In genomic region chr6:15662246-15663056, GRCh38 we compare ENCODE assay signal across 8 cellular contexts. TPM values are rescaled to one million over a fixed set of nuclear protein-coding genes. Genes with fewer than 3 reads are reported as not detected.
DNase-seq lines count a peak whose midpoint lies in the region; ATAC-seq and TF ChIP-seq lines count a peak whose summit lies in the region.

DTNBP1 (minus strand) TSS chr6:15663028; CDS start chr6:15662869, 159 bp downstream.

- ATAC-seq in GM19328 (IDR thresholded peaks at IDR 0.05; ENCODE audit: unreplicated experiment), result peak; percentile 55
- peak; percentile 56 for ATAC-seq in HG03457 (IDR thresholded peaks at IDR 0.05; ENCODE audit: unreplicated experiment)

- H3K9me3 ChIP-seq in CD4-positive, alpha-beta memory T cell (ENCODE audit: control insufficient read depth in 1 of 2, low read length in 2 of 2), result no peaks in the 10 kb centered on the region
- no peaks in the 10 kb centered on the region for H3K9me3 ChIP-seq in OCI-LY3 (ENCODE audit: insufficient read depth, low read length)
- H3K9me3 ChIP-seq in esophagus (ENCODE audit: control insufficient read depth in 2 of 2, insufficient read depth in 1 of 2, low read depth in 1 of 2, low read length in 1 of 2), result no peaks in the 10 kb centered on the region

- peak within 1 kb of the TSS; percentile 60 for H3K27ac ChIP-seq in CD4-positive, alpha-beta memory T cell (ENCODE audit: low read depth, low read length)
- H3K27ac ChIP-seq in OCI-LY3 (ENCODE audit: low read length) (peak within 1 kb of the TSS; percentile 54), esophagus (ENCODE audit: low read depth in 2 of 2, low read length in 1 of 2) (peak within 1 kb of the TSS; percentile 62 to 82)

- intact Hi-C loops in CD4-positive, alpha-beta memory T cell (cut with micrococcal nuclease), result loop anchor here (1.0 to 5.0 kb wide), 3 partner anchors 29 to 1100 kb away; partner anchors contain the start of genes ATXN1 and MYLIP

- H3K4me3 ChIP-seq in CD4-positive, alpha-beta memory T cell (ENCODE audit: low read length in 2 of 2), result peak within 1 kb of the TSS; percentile 62 to 76
- H3K4me3 ChIP-seq in OCI-LY3 (ENCODE audit: low read length) (peak within 1 kb of the TSS; percentile 93), esophagus (ENCODE audit: low read depth in 1 of 2, low read length in 2 of 2) (peak within 1 kb of the TSS; percentile 77 to 94)

- peak within 1 kb of the TSS; percentile 98 for H3K4me2 ChIP-seq in OCI-LY3 (ENCODE audit: low read length)

- peaks cover 24 to 47% (median 37%) of the 10 kb centered on the region in 4 donors for H3K4me1 Mint-ChIP-seq in CD4-positive, alpha-beta memory T cell

- WGBS in esophagus, 2 donors, result 0 to 1% methylated on average over 78 to 99 of the region's 99 CpGs

- no peaks in the 10 kb centered on the region for H3K9me3 Mint-ChIP-seq in CD4-positive, alpha-beta memory T cell

- peaks cover 0 to 4% of the 10 kb centered on the region in 2 donors for H3K27me3 Mint-ChIP-seq in CD4-positive, alpha-beta memory T cell

- peak; percentile 79 to 87 (median 81) for DNase-seq in CD4-positive, alpha-beta memory T cell
- DNase-seq in activated T-cell treated with anti-CD3 and anti-CD28 coated beads for 4 hours (peak; percentile 81), myocyte (ENCODE audit: low read depth) (peak; percentile 76)
- DNase-seq in stimulated activated CD8-positive, alpha-beta memory T cell treated with anti-CD3 and anti-CD28 coated beads, Interleukin-7, amount 100 ng/mL, for 4 hours (ENCODE audit: low read depth in 2 of 2), result peak; percentile 65 to 81

- CTCF ChIA-PET in CD4-positive, alpha-beta memory T cell (lab: Charles Lee; ENCODE audit: partially characterized antibody), result interaction anchor here (0.9 kb wide), 1 partner anchor 37 kb away, joined by 3 read pairs; no protein-coding TSS in a partner anchor

- H3K27ac Mint-ChIP-seq in CD4-positive, alpha-beta memory T cell, result peak within 1 kb of the TSS; percentile 77 to 88 (median 86)

- H3K36me3 ChIP-seq in CD4-positive, alpha-beta memory T cell (ENCODE audit: insufficient read depth, low read length), result no peaks in the 10 kb centered on the region
- H3K36me3 ChIP-seq in OCI-LY3 (replicated peaks; ENCODE audit: low read depth, low read length) (peaks cover 5% of the 10 kb centered on the region), esophagus (ENCODE audit: control insufficient read depth in 2 of 2, insufficient read depth in 2 of 2, low read length in 1 of 2) (no peaks in the 10 kb centered on the region)

- H3K4me3 Mint-ChIP-seq in CD4-positive, alpha-beta memory T cell, result peak within 1 kb of the TSS; percentile 73 to 91 (median 86)

- H3K36me3 Mint-ChIP-seq in CD4-positive, alpha-beta memory T cell, result peaks cover 7 to 10% of the 10 kb centered on the region in 2 donors

- peaks cover 8% of the 10 kb centered on the region; the same call in 1 of the 2 replicates for H4K20me1 ChIP-seq in OCI-LY3 (ENCODE audit: insufficient read depth, low read length)

- POLR2A ChIA-PET in CD4-positive, alpha-beta memory T cell (lab: Charles Lee; ENCODE audit: partially characterized antibody), result interaction anchor here (0.8 to 2.4 kb wide), 7 partner anchors 9 to 521 kb away, joined by 3 to 9 read pairs (median 4); partner anchors contain the start of gene MYLIP

- no peak for TF ChIP-seq CTCF in OCI-LY3 (IDR thresholded peaks at IDR 0.05; ENCODE audit: low read depth, low read length)

- H3K9ac ChIP-seq in OCI-LY3 (ENCODE audit: low read length), result peak within 1 kb of the TSS; percentile 85

- no peaks in the 10 kb centered on the region for H3K27me3 ChIP-seq in CD4-positive, alpha-beta memory T cell (ENCODE audit: insufficient read depth, low read length)
- H3K27me3 ChIP-seq in OCI-LY3 (ENCODE audit: low read depth, low read length) (no peaks in the 10 kb centered on the region), esophagus (ENCODE audit: control insufficient read depth in 1 of 2, insufficient read depth in 2 of 2, low read length in 2 of 2) (no peaks in the 10 kb centered on the region)

- H3K79me2 ChIP-seq in OCI-LY3 (ENCODE audit: low read length), result peaks cover 15% of the 10 kb centered on the region

- peak within 1 kb of the TSS; percentile 49 for H2AFZ ChIP-seq in OCI-LY3 (ENCODE audit: low read depth, low read length)

- peaks cover 21% of the 10 kb centered on the region for H3K4me1 ChIP-seq in CD4-positive, alpha-beta memory T cell (ENCODE audit: insufficient read depth, low read length)
- H3K4me1 ChIP-seq in OCI-LY3 (ENCODE audit: low read length) (peaks cover 25% of the 10 kb centered on the region), esophagus (ENCODE audit: control insufficient read depth in 2 of 2, insufficient read depth in 2 of 2, low read length in 1 of 2) (no peaks in the 10 kb centered on the region)

RNA-seq across cellular contexts. Expression of gene DTNBP1, which starts in this region (rescaled TPM):
- 10 to 100 TPM; 24.1 TPM for total RNA-seq in CD4-positive, alpha-beta memory T cell
- polyA plus RNA-seq in CD4-positive, alpha-beta memory T cell, result 10 to 100 TPM; 34.3 to 34.8 TPM
- 1 to 10 TPM; 4.2 to 9.6 TPM for polyA plus RNA-seq in esophagus
- total RNA-seq in myocyte, result 4.3 and 7.4 TPM in 2 replicates
- polyA plus RNA-seq in myocyte (2012), result 13.8 TPM

Comparison
In these comparisons a context has a peak if more than half of its experiments do, and no peak if none do; other contexts are left out.
1. Peak in every context shown above with its lines: DNase-seq, ATAC-seq, H3K4me3 ChIP-seq and H3K27ac ChIP-seq.